28 cellular contexts compared by ENCODE assay signal in the genomic region with DNA sequence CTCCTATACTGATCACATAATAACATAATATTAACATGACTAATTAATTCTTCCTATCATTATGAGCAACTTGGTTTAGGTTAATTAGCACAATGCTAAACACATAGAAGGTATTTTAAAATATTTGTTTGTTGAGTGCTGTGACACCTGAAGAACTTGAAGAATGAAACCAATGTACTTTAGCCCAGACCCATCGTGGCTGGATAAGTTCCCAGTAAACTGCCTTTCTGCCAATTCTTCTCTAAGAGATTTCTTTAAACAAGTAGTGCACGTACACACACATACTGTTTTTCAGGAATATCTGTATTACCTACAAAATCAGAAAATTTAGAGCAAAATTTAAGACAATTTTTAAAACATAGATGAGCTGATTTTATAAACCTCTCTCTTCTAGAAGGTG.
"Had no signal": no experiment of that assay in that cellular context is flagged by ENCODE, and none has a peak within 500 bp of the region (broad histone marks: within the 10 kb centered on the region; RNA-seq: fewer than 3 reads in every experiment).

No MANE protein-coding gene starts in this region.

- H3K9me3 Mint-ChIP-seq: mesothelial cell of epicardium; naive B cell; natural killer cell; nephron progenitor cell; neural progenitor cell; stimulated activated naive CD8-positive, alpha-beta T cell treated with anti-CD3 and anti-CD28 coated beads, Interleukin-15, amount 100 ng/mL, for 72 hours had no signal

- DNase-seq: hippocampal formation; kidney glomerular epithelial cell; left cardiac atrium; left lung; mesendoderm; naive B cell; natural killer cell; nephron progenitor cell; occipital lobe; ovary; stimulated activated CD4-positive, alpha-beta T cell treated with anti-CD3 and anti-CD28 coated beads, Interleukin-12 subunit alpha, Interleukin-12 subunit beta, amount 100 ng/mL, for 4 hours; stimulated activated CD4-positive, alpha-beta T cell treated with anti-CD3 and anti-CD28 coated beads, Interleukin-15, amount 100 ng/mL, for 24 hours; stimulated activated CD4-positive, alpha-beta T cell treated with anti-CD3 and anti-CD28 coated beads, Interleukin-2, amount 100 ng/mL, for 24 hours; stimulated activated CD4-positive, alpha-beta T cell treated with anti-CD3 and anti-CD28 coated beads, Interleukin-4, amount 100 ng/mL, for 1 hour; stimulated activated naive CD4-positive, alpha-beta T cell; stimulated activated naive CD8-positive, alpha-beta T cell treated with anti-CD3 and anti-CD28 coated beads, Interleukin-15, amount 100 ng/mL, for 72 hours; substantia nigra; transverse colon; upper lobe of left lung had no signal

- H3K4me3 ChIP-seq: left lung, lung, neural progenitor cell, ovary, right atrium auricular region, skin epidermis, transverse colon, upper lobe of left lung, vagina had no signal

- H2AFZ ChIP-seq: neural progenitor cell had no signal

- H3K27me3 Mint-ChIP-seq: naive B cell; progenitor cell of endocrine pancreas; stimulated activated naive CD8-positive, alpha-beta T cell treated with anti-CD3 and anti-CD28 coated beads, Interleukin-15, amount 100 ng/mL, for 72 hours had no signal

- H3K36me3 ChIP-seq: left lung, neural progenitor cell, neutrophil, ovary, right atrium auricular region, transverse colon, upper lobe of left lung, vagina had no signal

- H3K27ac ChIP-seq: left lung, neural progenitor cell, neutrophil, ovary, right atrium auricular region, skin epidermis, transverse colon, upper lobe of left lung, vagina had no signal

- H3K4me1 ChIP-seq: left lung, neural progenitor cell, right atrium auricular region, transverse colon, upper lobe of left lung, vagina had no signal

- H3K9me3 ChIP-seq: left lung, neutrophil, ovary, right atrium auricular region, transverse colon, upper lobe of left lung, vagina had no signal

- H3K9ac ChIP-seq: neural progenitor cell had no signal

- H3K27me3 ChIP-seq: left lung, neural progenitor cell, neutrophil, ovary, right atrium auricular region, transverse colon, upper lobe of left lung, vagina had no signal

- ATAC-seq: left cardiac atrium; left lung; natural killer cell; sciatic nerve; stimulated activated naive CD8-positive, alpha-beta T cell treated with anti-CD3 and anti-CD28 coated beads, Interleukin-15, amount 100 ng/mL, for 72 hours had no signal

- H3K4me2 ChIP-seq: neural progenitor cell had no signal

- H3K4me3 Mint-ChIP-seq: mesothelial cell of epicardium; naive B cell; natural killer cell; nephron progenitor cell; neural progenitor cell; stimulated activated naive CD8-positive, alpha-beta T cell treated with anti-CD3 and anti-CD28 coated beads, Interleukin-15, amount 100 ng/mL, for 72 hours had no signal

- H3K36me3 Mint-ChIP-seq: mesothelial cell of epicardium, naive B cell, natural killer cell, neural progenitor cell had no signal

- H3K27ac Mint-ChIP-seq: mesothelial cell of epicardium; naive B cell; natural killer cell; nephron progenitor cell; neural progenitor cell; progenitor cell of endocrine pancreas; stimulated activated naive CD8-positive, alpha-beta T cell treated with anti-CD3 and anti-CD28 coated beads, Interleukin-15, amount 100 ng/mL, for 72 hours had no signal

- H3K4me1 Mint-ChIP-seq: mesothelial cell of epicardium; naive B cell; neural progenitor cell; stimulated activated naive CD8-positive, alpha-beta T cell treated with anti-CD3 and anti-CD28 coated beads, Interleukin-15, amount 100 ng/mL, for 72 hours had no signal
